ENCODE assay signal across 9 cellular contexts in the genomic region with DNA sequence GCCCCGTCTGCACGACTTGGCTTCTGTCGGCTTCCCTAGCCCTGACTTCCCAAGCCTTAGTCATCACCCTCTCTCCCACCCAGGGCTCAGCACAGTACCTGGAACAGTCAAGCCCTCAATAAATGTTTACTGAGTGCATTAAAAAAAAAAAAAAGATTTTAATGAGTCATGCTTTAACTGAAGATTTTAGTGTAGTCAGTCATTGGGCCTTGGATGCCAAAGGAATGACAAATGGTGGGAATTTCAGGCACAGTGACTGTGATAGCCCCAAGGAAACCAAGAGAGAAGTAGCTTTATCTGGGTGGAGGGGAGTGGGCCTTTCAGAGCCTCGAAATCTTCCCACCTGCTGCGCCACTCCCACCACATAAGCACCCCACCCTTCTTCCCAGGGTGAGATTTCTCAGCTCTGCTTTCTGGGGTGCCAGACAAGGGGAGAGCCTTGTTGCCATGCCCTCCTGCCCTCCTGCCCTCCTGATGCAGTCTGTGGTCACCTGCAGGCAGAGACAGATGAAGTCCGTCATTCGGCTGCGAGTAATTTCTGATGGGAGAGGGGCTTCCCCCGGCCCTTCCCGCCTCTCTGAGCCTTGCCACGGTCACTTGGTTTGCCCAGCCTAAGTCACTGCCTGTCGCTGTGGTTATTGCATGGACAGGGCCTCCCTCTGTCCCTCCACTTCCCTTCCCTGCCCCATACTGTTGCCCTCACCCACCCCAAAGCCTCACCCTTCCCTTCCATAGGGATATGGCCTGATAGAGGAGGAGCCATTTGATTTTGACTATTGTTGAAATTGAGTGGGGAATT. TPM values are rescaled to one million over a fixed set of nuclear protein-coding genes. Genes with fewer than 3 reads are reported as not detected.
A peak's percentile ranks its signal among the peaks of the same experiment; 100 is the strongest.
DNase-seq lines count a peak whose midpoint lies in the region; ATAC-seq and TF ChIP-seq lines count a peak whose summit lies in the region.
"Had no signal": no experiment of that assay in that cellular context is flagged by ENCODE, and none has a peak within 500 bp of the region (broad histone marks: within the 10 kb centered on the region; RNA-seq: fewer than 3 reads in every experiment).

No MANE protein-coding gene starts in this region.

- POLR2A ChIA-PET in RWPE1 (lab: Yijun Ruan, JAX; ENCODE audit: low non-redundant PET), result no interaction called here

- TF ChIP-seq CTCF in RWPE1 (conservative IDR thresholded peaks at IDR 0.05; ENCODE audit: low read depth), result no peak

- H3K27ac ChIP-seq in RWPE1, result peak overlapping the region; percentile 97
- H3K27ac ChIP-seq: parathyroid adenoma had no signal

- no peak for ATAC-seq in stimulated activated naive CD8-positive, alpha-beta T cell treated with anti-CD3 and anti-CD28 coated beads, Interleukin-15, Interleukin-2, amounts not matched to agents 100 U/mL and 50 U/mL, for 24 hours
- ATAC-seq in HG02610 (IDR thresholded peaks at IDR 0.05; ENCODE audit: unreplicated experiment), result no peak
- ATAC-seq in HG02852 (IDR thresholded peaks at IDR 0.05; ENCODE audit: unreplicated experiment), result no peak

- CTCF ChIA-PET in RWPE1 (lab: Yijun Ruan, JAX), result interaction anchor here (0.7 kb wide), 1 partner anchor 149 kb away, joined by 7 read pairs; no protein-coding TSS in a partner anchor

- DNase-seq in EH (ENCODE audit: low read depth), result peak; percentile 100
- DNase-seq in RWPE1 (ENCODE audit: low spot score), result peak; percentile 96
- peak; percentile 60 for DNase-seq in foreskin melanocyte
- peak; percentile 100 for DNase-seq in renal cortical epithelial cell (ENCODE audit: low read depth)
- no peak for DNase-seq in stimulated activated naive CD8-positive, alpha-beta T cell treated with anti-CD3 and anti-CD28 coated beads, Interleukin-15, Interleukin-2, amounts not matched to agents 100 U/mL and 50 U/mL, for 24 hours
- DNase-seq in SHP77 (lab: John Stamatoyannopoulos, UW), result no peak

RNA-seq across cellular contexts. Expression of a gene that starts 41.8 kb away (rescaled TPM):
- total RNA-seq in renal cortical epithelial cell, result 28.8 and 31.4 TPM in 2 replicates

Comparison
In these comparisons a context has a peak if more than half of its experiments do, and no peak if none do; other contexts are left out.
1. DNase-seq: peak in EH (single experiment), RWPE1 (single experiment), foreskin melanocyte (single experiment) and renal cortical epithelial cell (single experiment); none in stimulated activated naive CD8-positive, alpha-beta T cell treated with anti-CD3 and anti-CD28 coated beads, Interleukin-15, Interleukin-2, amounts not matched to agents 100 U/mL and 50 U/mL, for 24 hours (single experiment) and SHP77 (0 of 2).